1 cellular context compared by ENCODE assay signal in genomic region chr4:107900067-107900466, GRCh38.
TF ChIP-seq lines count a peak whose summit lies in the region.

No MANE protein-coding gene starts in this region.

TF ChIP-seq in GM23338, 12 proteins besides CTCF, POLR2A, EP300 and RAD21 (continued from another document):
- no peak for TF ChIP-seq REST (IDR thresholded peaks at IDR 0.05; ENCODE audit: unreplicated experiment)
- TF ChIP-seq POLR2AphosphoS5 (IDR thresholded peaks at IDR 0.05; ENCODE audit: low read depth): no peak
- TF ChIP-seq ETS1 (IDR thresholded peaks at IDR 0.05): no peak
- no peak for TF ChIP-seq JUNB (IDR thresholded peaks at IDR 0.05; ENCODE audit: unreplicated experiment)
- TF ChIP-seq ZNF114 (CRISPR knock-in tag; IDR thresholded peaks at IDR 0.05): no peak
TF ChIP-seq in GM23338: peak in this region for 0.
